Comparison of ENCODE assay signal across 20 cellular contexts in genomic region chr10:12724782-12725579, GRCh38.
"Had no signal": no experiment of that assay in that cellular context is flagged by ENCODE, and none has a peak within 500 bp of the region (broad histone marks: within the 10 kb centered on the region; RNA-seq: fewer than 3 reads in every experiment).

No MANE protein-coding gene starts in this region.

- ATAC-seq: activated CD8-positive, alpha-beta T cell treated with anti-CD3 and anti-CD28 coated beads, Interleukin-2, amount 10 ng/mL, durations not matched to agents 7 days and 5 days; activated T-cell treated with anti-CD3 and anti-CD28 coated beads, Interleukin-2, amount 50 U/mL, for 4 hours; lower lobe of right lung had no signal

- H3K9me3 ChIP-seq: lower lobe of right lung, suprapubic skin had no signal

- DNase-seq: activated CD4-positive, alpha-beta T cell treated with anti-CD3 and anti-CD28 coated beads for 48 hours; activated CD4-positive, CD25-positive, alpha-beta regulatory T cell; activated CD8-positive, alpha-beta T cell treated with anti-CD3 and anti-CD28 coated beads, Interleukin-2, amount 10 ng/mL, durations not matched to agents 7 days and 5 days; activated effector memory CD4-positive, alpha-beta T cell treated with Interleukin-2 at 50 U/mL for 16 hours; activated naive CD4-positive, alpha-beta T cell treated with anti-CD3 and anti-CD28 coated beads, Interleukin-2, amount 10 ng/mL, durations not matched to agents 7 days and 5 days; activated T-cell treated with anti-CD3 and anti-CD28 coated beads, Interleukin-2, amount 50 U/mL, for 4 hours; cerebellar nuclear complex; effector memory CD4-positive, alpha-beta T cell; foreskin fibroblast; islet precursor cell; lower lobe of right lung; stimulated activated CD4-positive, alpha-beta T cell treated with anti-CD3 and anti-CD28 coated beads, Interleukin-12 subunit alpha, Interleukin-12 subunit beta, amount 100 ng/mL, for 4 hours; stimulated activated CD4-positive, alpha-beta T cell treated with anti-CD3 and anti-CD28 coated beads, Interleukin-1b, Interleukin-23, amount 100 ng/mL, for 48 hours; T-helper 1 cell; T-helper 9 cell; trophoblast cell had no signal

- H3K27ac ChIP-seq: epithelial cell of prostate, lower lobe of right lung, suprapubic skin had no signal

- FAIRE-seq: astrocyte, bronchial epithelial cell had no signal

- H3K4me3 ChIP-seq: lower lobe of right lung, suprapubic skin had no signal

- H3K27me3 ChIP-seq: suprapubic skin had no signal

- H3K36me3 ChIP-seq: lower lobe of right lung, suprapubic skin had no signal
